1 cellular context compared by ENCODE assay signal in the genomic region with DNA sequence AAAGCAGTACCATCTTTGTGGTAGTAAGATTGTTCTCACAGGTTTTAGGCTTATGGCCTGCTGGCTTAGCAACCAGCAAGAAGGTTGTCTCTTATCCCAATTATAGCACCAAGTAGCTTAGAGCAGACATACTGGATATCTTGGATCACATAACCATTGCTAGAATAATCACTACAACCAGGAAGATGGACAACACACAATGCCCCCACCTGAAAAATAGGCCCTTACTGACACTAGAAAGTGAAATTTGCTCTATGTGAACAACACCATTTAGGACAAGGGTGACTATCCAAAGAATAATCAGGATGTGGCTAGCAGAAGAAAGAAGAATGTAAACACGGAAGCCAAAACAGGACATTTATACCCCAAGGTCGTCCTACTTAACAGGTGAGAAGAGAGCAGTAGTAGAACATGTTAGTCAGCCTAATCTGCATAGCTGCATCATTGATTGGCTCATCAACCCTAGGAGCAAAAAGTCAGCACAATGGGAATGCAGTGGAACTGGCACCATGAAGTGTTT.
TF ChIP-seq lines count a peak whose summit lies in the region.

No MANE protein-coding gene starts in this region.

TF ChIP-seq in HepG2, 621 proteins besides CTCF, POLR2A, EP300 and RAD21 (continued from another document):
- TF ChIP-seq, protein P1, sequence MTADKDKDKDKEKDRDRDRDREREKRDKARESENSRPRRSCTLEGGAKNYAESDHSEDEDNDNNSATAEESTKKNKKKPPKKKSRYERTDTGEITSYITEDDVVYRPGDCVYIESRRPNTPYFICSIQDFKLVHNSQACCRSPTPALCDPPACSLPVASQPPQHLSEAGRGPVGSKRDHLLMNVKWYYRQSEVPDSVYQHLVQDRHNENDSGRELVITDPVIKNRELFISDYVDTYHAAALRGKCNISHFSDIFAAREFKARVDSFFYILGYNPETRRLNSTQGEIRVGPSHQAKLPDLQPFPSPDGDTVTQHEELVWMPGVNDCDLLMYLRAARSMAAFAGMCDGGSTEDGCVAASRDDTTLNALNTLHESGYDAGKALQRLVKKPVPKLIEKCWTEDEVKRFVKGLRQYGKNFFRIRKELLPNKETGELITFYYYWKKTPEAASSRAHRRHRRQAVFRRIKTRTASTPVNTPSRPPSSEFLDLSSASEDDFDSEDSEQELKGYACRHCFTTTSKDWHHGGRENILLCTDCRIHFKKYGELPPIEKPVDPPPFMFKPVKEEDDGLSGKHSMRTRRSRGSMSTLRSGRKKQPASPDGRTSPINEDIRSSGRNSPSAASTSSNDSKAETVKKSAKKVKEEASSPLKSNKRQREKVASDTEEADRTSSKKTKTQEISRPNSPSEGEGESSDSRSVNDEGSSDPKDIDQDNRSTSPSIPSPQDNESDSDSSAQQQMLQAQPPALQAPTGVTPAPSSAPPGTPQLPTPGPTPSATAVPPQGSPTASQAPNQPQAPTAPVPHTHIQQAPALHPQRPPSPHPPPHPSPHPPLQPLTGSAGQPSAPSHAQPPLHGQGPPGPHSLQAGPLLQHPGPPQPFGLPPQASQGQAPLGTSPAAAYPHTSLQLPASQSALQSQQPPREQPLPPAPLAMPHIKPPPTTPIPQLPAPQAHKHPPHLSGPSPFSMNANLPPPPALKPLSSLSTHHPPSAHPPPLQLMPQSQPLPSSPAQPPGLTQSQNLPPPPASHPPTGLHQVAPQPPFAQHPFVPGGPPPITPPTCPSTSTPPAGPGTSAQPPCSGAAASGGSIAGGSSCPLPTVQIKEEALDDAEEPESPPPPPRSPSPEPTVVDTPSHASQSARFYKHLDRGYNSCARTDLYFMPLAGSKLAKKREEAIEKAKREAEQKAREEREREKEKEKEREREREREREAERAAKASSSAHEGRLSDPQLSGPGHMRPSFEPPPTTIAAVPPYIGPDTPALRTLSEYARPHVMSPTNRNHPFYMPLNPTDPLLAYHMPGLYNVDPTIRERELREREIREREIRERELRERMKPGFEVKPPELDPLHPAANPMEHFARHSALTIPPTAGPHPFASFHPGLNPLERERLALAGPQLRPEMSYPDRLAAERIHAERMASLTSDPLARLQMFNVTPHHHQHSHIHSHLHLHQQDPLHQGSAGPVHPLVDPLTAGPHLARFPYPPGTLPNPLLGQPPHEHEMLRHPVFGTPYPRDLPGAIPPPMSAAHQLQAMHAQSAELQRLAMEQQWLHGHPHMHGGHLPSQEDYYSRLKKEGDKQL (CRISPR knock-in tag; IDR thresholded peaks at IDR 0.05; ENCODE audit: low read depth) = no peak
- TF ChIP-seq TBX2 (CRISPR knock-in tag; IDR thresholded peaks at IDR 0.05; ENCODE audit: borderline replicate concordance) (peak; percentile 83; the same call in 1 of the 2 replicates), POGZ (CRISPR knock-in tag; IDR thresholded peaks at IDR 0.05) (peak; percentile 81), ZNF354B (CRISPR knock-in tag; IDR thresholded peaks at IDR 0.05) (0 out of 2 replicates have a peak, but pooled peaks have one; percentile 43), CBX5 (CRISPR knock-in tag; IDR thresholded peaks at IDR 0.05; ENCODE audit: borderline replicate concordance) (no peak), PITX1 (CRISPR knock-in tag; IDR thresholded peaks at IDR 0.05) (0 out of 2 replicates have a peak, but pooled peaks have one; percentile 17), TAF15 (IDR thresholded peaks at IDR 0.05; ENCODE audit: low read depth, low read length, poor library complexity, severe bottlenecking) (no peak), MIER3 (CRISPR knock-in tag; IDR thresholded peaks at IDR 0.05; ENCODE audit: borderline replicate concordance) (no peak), ZNF556 (CRISPR knock-in tag; IDR thresholded peaks at IDR 0.05; ENCODE audit: borderline replicate concordance) (no peak), ZKSCAN8 (CRISPR knock-in tag; IDR thresholded peaks at IDR 0.05; ENCODE audit: borderline replicate concordance) (peak; percentile 28; the same call in 1 of the 2 replicates), ETV5 (CRISPR knock-in tag; IDR thresholded peaks at IDR 0.05; ENCODE audit: borderline replicate concordance) (peak; percentile 78; the same call in 1 of the 2 replicates), HDAC2 (CRISPR knock-in tag; IDR thresholded peaks at IDR 0.05) (peak; percentile 40; the same call in 1 of the 2 replicates), ZZZ3 (CRISPR knock-in tag; IDR thresholded peaks at IDR 0.05; ENCODE audit: borderline replicate concordance) (no peak), ZNF614 (CRISPR knock-in tag; IDR thresholded peaks at IDR 0.05; ENCODE audit: borderline replicate concordance) (no peak; the same call in 1 of the 2 replicates), SAP130 (CRISPR knock-in tag; IDR thresholded peaks at IDR 0.05; ENCODE audit: low read depth) (peak; percentile 36; the same call in 1 of the 2 replicates), ZKSCAN5 (CRISPR knock-in tag; IDR thresholded peaks at IDR 0.05) (no peak), FOXA3 (CRISPR knock-in tag; IDR thresholded peaks at IDR 0.05) (peak; percentile 90), ELF4 (CRISPR knock-in tag; IDR thresholded peaks at IDR 0.05; ENCODE audit: borderline replicate concordance) (0 out of 2 replicates have a peak, but pooled peaks have one; percentile 23), MEF2D (CRISPR knock-in tag; IDR thresholded peaks at IDR 0.05) (peak; percentile 72; the same call in 1 of the 2 replicates)
- TF ChIP-seq, protein P2, sequence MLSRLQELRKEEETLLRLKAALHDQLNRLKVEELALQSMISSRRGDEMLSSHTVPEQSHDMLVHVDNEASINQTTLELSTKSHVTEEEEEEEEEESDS (CRISPR knock-in tag; IDR thresholded peaks at IDR 0.05; ENCODE audit: borderline replicate concordance) = peak; percentile 64; the same call in 1 of the 2 replicates
- TF ChIP-seq, protein P3, sequence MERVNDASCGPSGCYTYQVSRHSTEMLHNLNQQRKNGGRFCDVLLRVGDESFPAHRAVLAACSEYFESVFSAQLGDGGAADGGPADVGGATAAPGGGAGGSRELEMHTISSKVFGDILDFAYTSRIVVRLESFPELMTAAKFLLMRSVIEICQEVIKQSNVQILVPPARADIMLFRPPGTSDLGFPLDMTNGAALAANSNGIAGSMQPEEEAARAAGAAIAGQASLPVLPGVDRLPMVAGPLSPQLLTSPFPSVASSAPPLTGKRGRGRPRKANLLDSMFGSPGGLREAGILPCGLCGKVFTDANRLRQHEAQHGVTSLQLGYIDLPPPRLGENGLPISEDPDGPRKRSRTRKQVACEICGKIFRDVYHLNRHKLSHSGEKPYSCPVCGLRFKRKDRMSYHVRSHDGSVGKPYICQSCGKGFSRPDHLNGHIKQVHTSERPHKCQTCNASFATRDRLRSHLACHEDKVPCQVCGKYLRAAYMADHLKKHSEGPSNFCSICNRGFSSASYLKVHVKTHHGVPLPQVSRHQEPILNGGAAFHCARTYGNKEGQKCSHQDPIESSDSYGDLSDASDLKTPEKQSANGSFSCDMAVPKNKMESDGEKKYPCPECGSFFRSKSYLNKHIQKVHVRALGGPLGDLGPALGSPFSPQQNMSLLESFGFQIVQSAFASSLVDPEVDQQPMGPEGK (CRISPR knock-in tag; IDR thresholded peaks at IDR 0.05) = peak; percentile 30; the same call in 1 of the 2 replicates
- TF ChIP-seq, protein P4, sequence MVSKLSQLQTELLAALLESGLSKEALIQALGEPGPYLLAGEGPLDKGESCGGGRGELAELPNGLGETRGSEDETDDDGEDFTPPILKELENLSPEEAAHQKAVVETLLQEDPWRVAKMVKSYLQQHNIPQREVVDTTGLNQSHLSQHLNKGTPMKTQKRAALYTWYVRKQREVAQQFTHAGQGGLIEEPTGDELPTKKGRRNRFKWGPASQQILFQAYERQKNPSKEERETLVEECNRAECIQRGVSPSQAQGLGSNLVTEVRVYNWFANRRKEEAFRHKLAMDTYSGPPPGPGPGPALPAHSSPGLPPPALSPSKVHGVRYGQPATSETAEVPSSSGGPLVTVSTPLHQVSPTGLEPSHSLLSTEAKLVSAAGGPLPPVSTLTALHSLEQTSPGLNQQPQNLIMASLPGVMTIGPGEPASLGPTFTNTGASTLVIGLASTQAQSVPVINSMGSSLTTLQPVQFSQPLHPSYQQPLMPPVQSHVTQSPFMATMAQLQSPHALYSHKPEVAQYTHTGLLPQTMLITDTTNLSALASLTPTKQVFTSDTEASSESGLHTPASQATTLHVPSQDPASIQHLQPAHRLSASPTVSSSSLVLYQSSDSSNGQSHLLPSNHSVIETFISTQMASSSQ (IDR thresholded peaks at IDR 0.05; ENCODE audit: low read depth) = no peak
- TF ChIP-seq, protein P4 (CRISPR knock-in tag; IDR thresholded peaks at IDR 0.05; ENCODE audit: borderline replicate concordance) = no peak
